12 cellular contexts compared by ENCODE assay signal in genomic region chr17:39618956-39619785, GRCh38. TPM values are rescaled to one million over a fixed set of nuclear protein-coding genes. Genes with fewer than 3 reads are reported as not detected.
DNase-seq lines count a peak whose midpoint lies in the region; ATAC-seq, FAIRE-seq and TF ChIP-seq lines count a peak whose summit lies in the region.
"Had no signal": no experiment of that assay in that cellular context is flagged by ENCODE, and none has a peak within 500 bp of the region (broad histone marks: within the 10 kb centered on the region; RNA-seq: fewer than 3 reads in every experiment).

No MANE protein-coding gene starts in this region.

- no peak for TF ChIP-seq RAD21 in A549 (conservative IDR thresholded peaks at IDR 0.05 in 1 of 2, IDR thresholded peaks at IDR 0.05 in 1 of 2)

- H3K9me3 ChIP-seq in A549: no peaks in the 10 kb centered on the region
- H3K9me3 ChIP-seq in OCI-LY7 (ENCODE audit: low read length): no peaks in the 10 kb centered on the region
- no peaks in the 10 kb centered on the region for H3K9me3 ChIP-seq in iPS-20b (ENCODE audit: insufficient read depth, low read depth, low read length)
- H3K9me3 ChIP-seq: heart left ventricle had no signal

- POLR2A ChIA-PET in A549 (lab: Yijun Ruan, JAX) (interaction anchor here (0.6 to 1.5 kb wide), 4 partner anchors 31 to 361 kb away, joined by 3 to 4 read pairs (median 3); partner anchors contain the start of genes PGAP3 and PSMD3), OCI-LY7 (lab: Charles Lee) (interaction anchor here (0.5 to 0.6 kb wide), 3 partner anchors 45 to 466 kb away, joined by 3 to 5 read pairs (median 3); no protein-coding TSS in a partner anchor)

- H3K9ac ChIP-seq in iPS-20b (ENCODE audit: low read depth, low read length): no peak overlapping the region

- H3K9me2 ChIP-seq in OCI-LY7 (ENCODE audit: insufficient read depth, low read length): no peaks in the 10 kb centered on the region

- TF ChIP-seq CTCF in A549 (IDR thresholded peaks at IDR 0.05) (no peak), OCI-LY7 (conservative IDR thresholded peaks at IDR 0.05; ENCODE audit: low read length) (no peak)

- H3K4me3 ChIP-seq in A549 (peak overlapping the region; percentile 78; the same call in 2 of the 3 replicates), H7 (ENCODE audit: insufficient read depth, low read depth, low read length) (no peak overlapping the region), OCI-LY7 (ENCODE audit: low read depth, low read length, poor library complexity, severe bottlenecking) (no peak overlapping the region), iPS-20b (ENCODE audit: low read length) (peak overlapping the region; percentile 81; the same call in 1 of the 2 replicates)

- TF ChIP-seq POLR2A in A549 (IDR thresholded peaks at IDR 0.05; ENCODE audit: low read length): no peak

- H2AFZ ChIP-seq in OCI-LY7 (ENCODE audit: low read length): peak overlapping the region; percentile 87; the same call in 1 of the 2 replicates

- intact Hi-C loops in OCI-LY7 (cut with micrococcal nuclease; ENCODE audit: unreplicated experiment): no loop called here

- no peak for ATAC-seq in A549
- no peak for ATAC-seq in HG03432 (IDR thresholded peaks at IDR 0.05; ENCODE audit: unreplicated experiment)
- ATAC-seq in HG02588 (IDR thresholded peaks at IDR 0.05; ENCODE audit: unreplicated experiment): no peak
- ATAC-seq: heart left ventricle had no signal

- no TSS peak for BruUV-seq in OCI-LY7 (replicated peaks; lab: Mats Ljungman, UMichigan)

- peak overlapping the region; percentile 94 for H3K4me2 ChIP-seq in A549
- H3K4me2 ChIP-seq in OCI-LY7 (ENCODE audit: low read length): peak overlapping the region; percentile 78

- peaks cover 13% of the 10 kb centered on the region for H3K4me1 ChIP-seq in A549
- H3K4me1 ChIP-seq in OCI-LY7 (ENCODE audit: insufficient read depth, low read length, poor library complexity, severe bottlenecking): peaks cover 37% of the 10 kb centered on the region
- 0 out of 2 replicates have a peak, but pooled peaks cover 2% of the 10 kb centered on the region for H3K4me1 ChIP-seq in iPS-20b (ENCODE audit: insufficient read depth, low read length)

- H3K36me3 ChIP-seq in H7 (replicated peaks; ENCODE audit: control insufficient read depth, insufficient read depth, low read length): no peaks in the 10 kb centered on the region
- H3K36me3 ChIP-seq in OCI-LY7 (ENCODE audit: insufficient read depth, low read length): no peaks in the 10 kb centered on the region; the same call in 1 of the 2 replicates
- no peaks in the 10 kb centered on the region for H3K36me3 ChIP-seq in iPS-20b (ENCODE audit: insufficient read depth, low read depth, low read length)
- H3K36me3 ChIP-seq: heart left ventricle had no signal

- no peak for TF ChIP-seq EP300 in A549 (IDR thresholded peaks at IDR 0.05)

- H4K20me1 ChIP-seq in OCI-LY7 (ENCODE audit: insufficient read depth, low read length): no peaks in the 10 kb centered on the region

- no peaks in the 10 kb centered on the region for H3K79me2 ChIP-seq in OCI-LY7 (ENCODE audit: insufficient read depth, low read depth, low read length)

- H3K27me3 ChIP-seq in H7 (ENCODE audit: control insufficient read depth, insufficient read depth, low read length) (peaks cover 66% of the 10 kb centered on the region), iPS-20b (ENCODE audit: insufficient read depth, low read length) (peaks cover 90% of the 10 kb centered on the region)

- no peak for FAIRE-seq in A549 (lab: Jason Lieb, UNC)

- WGBS in A549 (ENCODE audit: missing lambda C conversion rate): 65% methylated on average over 13 of the region's 13 CpGs

- peak overlapping the region; percentile 89 to 92 for H3K27ac ChIP-seq in A549
- H3K27ac ChIP-seq in OCI-LY7 (ENCODE audit: low read depth, low read length, poor library complexity, severe bottlenecking): no peak overlapping the region
- no peak overlapping the region for H3K27ac ChIP-seq in iPS-20b (ENCODE audit: low read length)

- CTCF ChIA-PET in A549 (lab: Yijun Ruan, JAX): interaction anchor here (1.1 to 58.8 kb wide), 10 partner anchors 2 to 413 kb away, joined by 3 to 1581 read pairs (median 168); partner anchors contain the start of genes ERBB2, MIEN1, NEUROD2 and PGAP3
- CTCF ChIA-PET in OCI-LY7 (lab: Charles Lee; ENCODE audit: unreplicated experiment): no interaction called here

- DNase-seq in A549 (ENCODE audit: low read depth in 1 of 2, low spot score in 1 of 2) (no peak), H7 (peak; percentile 48), OCI-LY7 (ENCODE audit: low spot score) (peak; percentile 22), cortex of kidney (lab: John Stamatoyannopoulos, UW) (no peak), T1000 (lab: John Stamatoyannopoulos, UW) (no peak)
- DNase-seq: activated naive CD4-positive, alpha-beta T cell treated with anti-CD3 and anti-CD28 coated beads for 36 hours; heart left ventricle; NCI-H1930 had no signal

TF ChIP-seq in A549, 52 proteins besides CTCF, POLR2A, EP300 and RAD21 (continues in another document):
- TF ChIP-seq, protein P1, sequence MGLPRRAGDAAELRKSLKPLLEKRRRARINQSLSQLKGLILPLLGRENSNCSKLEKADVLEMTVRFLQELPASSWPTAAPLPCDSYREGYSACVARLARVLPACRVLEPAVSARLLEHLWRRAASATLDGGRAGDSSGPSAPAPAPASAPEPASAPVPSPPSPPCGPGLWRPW (IDR thresholded peaks at IDR 0.05): no peak
- TF ChIP-seq CBX8 (IDR thresholded peaks at IDR 0.05) (no peak), EHMT2 (IDR thresholded peaks at IDR 0.05; ENCODE audit: low read depth) (no peak), MYC (IDR thresholded peaks at IDR 0.05; ENCODE audit: borderline replicate concordance, low read length) (no peak), TP53 (CRISPR knock-in tag; IDR thresholded peaks at IDR 0.05) (no peak), FOXS1 (CRISPR knock-in tag; IDR thresholded peaks at IDR 0.05) (no peak), RCOR1 (IDR thresholded peaks at IDR 0.05; ENCODE audit: low read depth, low read length) (no peak)

RNA-seq across cellular contexts. Expression of gene PPP1R1B, which starts 7.6 kb away (rescaled TPM):
- 0.07 and 0.10 TPM in 2 replicates for polyA plus RNA-seq in A549 (2011; rRNA removed)
- polyA plus RNA-seq in A549 (2012; cell fraction: cytosol; rRNA removed): 0.03 TPM in 1 of 2 replicates, not detected in the other
- polyA plus RNA-seq in A549 (2012; cell fraction: nucleus; rRNA removed): not detected in 2 replicates
- polyA plus RNA-seq in A549 (2017; fragmentation: RNase III; extraction: RNeasy Plus Mini Kit Qiagen cat#74134 plus additional on column Dnase treatment): not detected in 3 replicates
- polyA minus RNA-seq in A549 (2011; rRNA and poly(A)+ RNA removed): not detected in 2 replicates
- total RNA-seq in H7 (2014; rRNA removed; shearing (Covaris generic)): 8.3 and 11.8 TPM in 2 replicates
- not detected in 2 replicates for total RNA-seq in OCI-LY7 (2014; rRNA removed; shearing (Covaris generic))
- not detected in 2 replicates for total RNA-seq in OCI-LY7 (2022)
- total RNA-seq: mononuclear cell had no signal

RNA-seq across cellular contexts. Expression of gene NEUROD2, which starts 11.5 kb away (rescaled TPM):
- polyA plus RNA-seq in A549 (2011; rRNA removed): not detected in 2 replicates
- polyA plus RNA-seq in A549 (2012; cell fraction: cytosol; rRNA removed): not detected in 2 replicates
- 0.02 and 0.04 TPM in 2 replicates for polyA plus RNA-seq in A549 (2012; cell fraction: nucleus; rRNA removed)
- polyA plus RNA-seq in A549 (2017; fragmentation: RNase III; extraction: RNeasy Plus Mini Kit Qiagen cat#74134 plus additional on column Dnase treatment): not detected in 3 replicates
- polyA minus RNA-seq in A549 (2011; rRNA and poly(A)+ RNA removed): not detected in 2 replicates
- total RNA-seq in H7 (2014; rRNA removed; shearing (Covaris generic)): not detected in 2 replicates
- total RNA-seq in OCI-LY7 (2014; rRNA removed; shearing (Covaris generic)): not detected in 2 replicates
- total RNA-seq in OCI-LY7 (2022): not detected in 2 replicates
- total RNA-seq: activated naive CD4-positive, alpha-beta T cell treated with anti-CD3 and anti-CD28 coated beads for 36 hours; heart left ventricle had no signal
- polyA plus RNA-seq: heart left ventricle had no signal

RNA-seq across cellular contexts. Expression of gene STARD3, which starts 17.8 kb away (rescaled TPM):
- 56.0 and 60.9 TPM in 2 replicates for polyA plus RNA-seq in A549 (2011; rRNA removed)
- 83.7 and 101 TPM in 2 replicates for polyA plus RNA-seq in A549 (2012; cell fraction: cytosol; rRNA removed)
- 261 and 339 TPM in 2 replicates for polyA plus RNA-seq in A549 (2012; cell fraction: nucleus; rRNA removed)
- polyA plus RNA-seq in A549 (2017; fragmentation: RNase III; extraction: RNeasy Plus Mini Kit Qiagen cat#74134 plus additional on column Dnase treatment): 53.0 to 56.1 TPM (median 54.6 TPM) in 3 replicates
- 77.8 and 87.0 TPM in 2 replicates for polyA minus RNA-seq in A549 (2011; rRNA and poly(A)+ RNA removed)
- 55.6 and 66.3 TPM in 2 replicates for total RNA-seq in H7 (2014; rRNA removed; shearing (Covaris generic))
- 33.7 and 36.5 TPM in 2 replicates for total RNA-seq in OCI-LY7 (2014; rRNA removed; shearing (Covaris generic))
- 54.2 and 62.1 TPM in 2 replicates for total RNA-seq in OCI-LY7 (2022)

RNA-seq across cellular contexts. Expression of gene TCAP, which starts 46.0 kb away (rescaled TPM):
- 0.41 and 0.67 TPM in 2 replicates for polyA plus RNA-seq in A549 (2011; rRNA removed)
- 0.40 and 0.61 TPM in 2 replicates for polyA plus RNA-seq in A549 (2012; cell fraction: cytosol; rRNA removed)
- 3.7 and 4.3 TPM in 2 replicates for polyA plus RNA-seq in A549 (2012; cell fraction: nucleus; rRNA removed)
- polyA plus RNA-seq in A549 (2017; fragmentation: RNase III; extraction: RNeasy Plus Mini Kit Qiagen cat#74134 plus additional on column Dnase treatment): 1.0 to 1.6 TPM (median 1.2 TPM) in 3 replicates
- polyA minus RNA-seq in A549 (2011; rRNA and poly(A)+ RNA removed): 0.73 and 1.2 TPM in 2 replicates
- total RNA-seq in H7 (2014; rRNA removed; shearing (Covaris generic)): 0.69 and 2.7 TPM in 2 replicates
- total RNA-seq in OCI-LY7 (2014; rRNA removed; shearing (Covaris generic)): 1.5 and 9.4 TPM in 2 replicates
- total RNA-seq in OCI-LY7 (2022): 2.7 TPM in 2 replicates

RNA-seq across cellular contexts. Expression of gene PNMT, which starts 49.1 kb away (rescaled TPM):
- not detected in 2 replicates for polyA plus RNA-seq in A549 (2011; rRNA removed)
- 0.05 and 0.16 TPM in 2 replicates for polyA plus RNA-seq in A549 (2012; cell fraction: cytosol; rRNA removed)
- polyA plus RNA-seq in A549 (2012; cell fraction: nucleus; rRNA removed): 0.12 TPM in 1 of 2 replicates, not detected in the other
- 0.16 TPM in 1 of 3 replicates, not detected in the others for polyA plus RNA-seq in A549 (2017; fragmentation: RNase III; extraction: RNeasy Plus Mini Kit Qiagen cat#74134 plus additional on column Dnase treatment)
- polyA minus RNA-seq in A549 (2011; rRNA and poly(A)+ RNA removed): not detected in 2 replicates
- 2.4 and 4.0 TPM in 2 replicates for total RNA-seq in H7 (2014; rRNA removed; shearing (Covaris generic))
- not detected in 2 replicates for total RNA-seq in OCI-LY7 (2014; rRNA removed; shearing (Covaris generic))
- total RNA-seq in OCI-LY7 (2022): not detected in 2 replicates
- total RNA-seq: activated naive CD4-positive, alpha-beta T cell treated with anti-CD3 and anti-CD28 coated beads for 36 hours; mononuclear cell had no signal

Comparison
In these comparisons a context has a peak if more than half of its experiments do, and no peak if none do; other contexts are left out.
1. DNase-seq: peak in H7 (single experiment) and OCI-LY7 (single experiment); none in A549 (0 of 2), cortex of kidney (single experiment) and T1000 (single experiment).
2. H3K27ac ChIP-seq: peak in A549 (2 of 2); none in OCI-LY7 (single experiment) and iPS-20b (single experiment).
3. H3K4me3 ChIP-seq: peak in A549 (single experiment) and iPS-20b (single experiment); none in H7 (single experiment) and OCI-LY7 (single experiment).